ENCODE assay signal across 16 cellular contexts in genomic region chr19:52221031-52221430, GRCh38.
"Had no signal": no experiment of that assay in that cellular context is flagged by ENCODE, and none has a peak within 500 bp of the region (broad histone marks: within the 10 kb centered on the region; RNA-seq: fewer than 3 reads in every experiment).

No MANE protein-coding gene starts in this region.

- H3K27me3 Mint-ChIP-seq: naive thymus-derived CD4-positive, alpha-beta T cell; type B pancreatic cell had no signal

- H3K9me3 ChIP-seq: esophagus squamous epithelium, gastroesophageal sphincter, neutrophil, suprapubic skin, thyroid gland had no signal

- H3K27me3 ChIP-seq: esophagus squamous epithelium, gastroesophageal sphincter, neutrophil, suprapubic skin, thyroid gland had no signal

- H3K4me1 Mint-ChIP-seq: nephron progenitor cell had no signal

- H3K27ac Mint-ChIP-seq: nephron progenitor cell, type B pancreatic cell had no signal

- H3K4me1 ChIP-seq: gastroesophageal sphincter, thyroid gland had no signal

- H3K4me3 Mint-ChIP-seq: naive thymus-derived CD4-positive, alpha-beta T cell; nephron progenitor cell; type B pancreatic cell had no signal

- ATAC-seq: gastroesophageal sphincter; left colon; naive thymus-derived CD4-positive, alpha-beta T cell had no signal

- DNase-seq: effector memory CD4-positive, alpha-beta T cell; esophagus squamous epithelium; left colon; mesendoderm; naive thymus-derived CD4-positive, alpha-beta T cell; nephron progenitor cell; posterior cingulate gyrus; small intestine; stimulated activated CD4-positive, alpha-beta T cell treated with anti-CD3 and anti-CD28 coated beads, Interleukin-12 subunit alpha, Interleukin-12 subunit beta, amount 100 ng/mL, for 4 hours; thyroid gland had no signal

- H3K27ac ChIP-seq: esophagus squamous epithelium, gastroesophageal sphincter, neutrophil, suprapubic skin, thyroid gland had no signal

- H3K9me3 Mint-ChIP-seq: nephron progenitor cell, type B pancreatic cell had no signal

- H3K4me3 ChIP-seq: esophagus squamous epithelium, gastroesophageal sphincter, suprapubic skin, thyroid gland had no signal

- FAIRE-seq: endometrium, small intestine, urothelium cell line had no signal
